1 cellular context compared by ENCODE assay signal in genomic region chr14:104985675-104986486, GRCh38.
TF ChIP-seq lines count a peak whose summit lies in the region.

TSS of gene CLBA1 (plus strand) at chr14:104985788. CDS start at chr14:104986432, 644 bp downstream.

TF ChIP-seq in HepG2, 621 proteins besides CTCF, POLR2A, EP300 and RAD21 (continued from another document):
- TF ChIP-seq ZBED4 (CRISPR knock-in tag; IDR thresholded peaks at IDR 0.05; ENCODE audit: borderline replicate concordance): no peak
- TF ChIP-seq ZNF609 (CRISPR knock-in tag; IDR thresholded peaks at IDR 0.05; ENCODE audit: borderline replicate concordance): no peak
- peak; percentile 44; the same call in 1 of the 2 replicates for TF ChIP-seq TFDP2 (CRISPR knock-in tag; IDR thresholded peaks at IDR 0.05)
- no peak for TF ChIP-seq TBX2 (CRISPR knock-in tag; IDR thresholded peaks at IDR 0.05; ENCODE audit: borderline replicate concordance)
- TF ChIP-seq ZNF839 (CRISPR knock-in tag; IDR thresholded peaks at IDR 0.05; ENCODE audit: borderline replicate concordance): no peak
- TF ChIP-seq ELF4 (CRISPR knock-in tag; IDR thresholded peaks at IDR 0.05; ENCODE audit: borderline replicate concordance): no peak
- TF ChIP-seq KLF16 (CRISPR knock-in tag; IDR thresholded peaks at IDR 0.05): no peak
- no peak for TF ChIP-seq ZNF160 (CRISPR knock-in tag; IDR thresholded peaks at IDR 0.05)
- peak; percentile 83 for TF ChIP-seq GABPA (IDR thresholded peaks at IDR 0.05; ENCODE audit: low read depth, low read length)
- peak; percentile 70 for TF ChIP-seq GABPA (CRISPR knock-in tag; IDR thresholded peaks at IDR 0.05; ENCODE audit: low read depth)
- no peak for TF ChIP-seq POGZ (CRISPR knock-in tag; IDR thresholded peaks at IDR 0.05)
- no peak for TF ChIP-seq SRY (CRISPR knock-in tag; IDR thresholded peaks at IDR 0.05)
- no peak for TF ChIP-seq ZBTB2 (CRISPR knock-in tag; IDR thresholded peaks at IDR 0.05; ENCODE audit: low read depth)
- TF ChIP-seq ZUFSP (CRISPR knock-in tag; IDR thresholded peaks at IDR 0.05; ENCODE audit: borderline replicate concordance): no peak
- TF ChIP-seq ZNF224 (CRISPR knock-in tag; IDR thresholded peaks at IDR 0.05): no peak
- no peak for TF ChIP-seq ZNF747 (CRISPR knock-in tag; IDR thresholded peaks at IDR 0.05; ENCODE audit: borderline replicate concordance)
- no peak for TF ChIP-seq ZNF615 (CRISPR knock-in tag; IDR thresholded peaks at IDR 0.05; ENCODE audit: borderline replicate concordance)
- no peak for TF ChIP-seq NCOA1 (CRISPR knock-in tag; IDR thresholded peaks at IDR 0.05)
- no peak for TF ChIP-seq PRDM4 (CRISPR knock-in tag; IDR thresholded peaks at IDR 0.05; ENCODE audit: borderline replicate concordance)
- TF ChIP-seq ZNF713 (CRISPR knock-in tag; IDR thresholded peaks at IDR 0.05): no peak
- no peak for TF ChIP-seq KIAA2018 (CRISPR knock-in tag; IDR thresholded peaks at IDR 0.05; ENCODE audit: borderline replicate concordance)
- TF ChIP-seq NFRKB (IDR thresholded peaks at IDR 0.05): no peak
- peak; percentile 33; the same call in 1 of the 2 replicates for TF ChIP-seq SALL1 (CRISPR knock-in tag; IDR thresholded peaks at IDR 0.05)
- TF ChIP-seq MTF1 (CRISPR knock-in tag; IDR thresholded peaks at IDR 0.05): no peak
